9 cellular contexts compared by ENCODE assay signal in genomic region chr9:112755059-112755458, GRCh38. TPM values are rescaled to one million over a fixed set of nuclear protein-coding genes. Genes with fewer than 3 reads are reported as not detected.
DNase-seq lines count a peak whose midpoint lies in the region; ATAC-seq and TF ChIP-seq lines count a peak whose summit lies in the region.
"Had no signal": no experiment of that assay in that cellular context is flagged by ENCODE, and none has a peak within 500 bp of the region (broad histone marks: within the 10 kb centered on the region; RNA-seq: fewer than 3 reads in every experiment).

No MANE protein-coding gene starts in this region.

- H3K9me3 ChIP-seq in stomach smooth muscle (ENCODE audit: control insufficient read depth in 2 of 2, low read length in 2 of 2), result no peaks in the 10 kb centered on the region
- H3K9me3 ChIP-seq in OCI-LY7 (ENCODE audit: low read length), result no peaks in the 10 kb centered on the region

- intact Hi-C loops in activated CD4-positive, alpha-beta T cell treated with anti-CD3 and anti-CD28 coated beads, Interleukin-2, amount 10 ng/mL, durations not matched to agents 24 days and 14 days (cut with micrococcal nuclease), result loop anchor here (2.0 to 10.0 kb wide), 3 partner anchors 16 to 724 kb away; partner anchors contain the start of gene SLC31A2
- intact Hi-C loops in activated CD8-positive, alpha-beta T cell treated with anti-CD3 and anti-CD28 coated beads for 36 hours (cut with micrococcal nuclease), result no loop called here
- intact Hi-C loops in OCI-LY7 (cut with micrococcal nuclease; ENCODE audit: unreplicated experiment), result loop anchor here (10.0 kb wide), 2 partner anchors 860 to 1270 kb away; partner anchors contain the start of genes ECPAS and UGCG

- no peak overlapping the region for H3K4me2 ChIP-seq in OCI-LY7 (ENCODE audit: low read length)

- H3K9me2 ChIP-seq in OCI-LY7 (ENCODE audit: insufficient read depth, low read length), result no peaks in the 10 kb centered on the region

- H3K27ac Mint-ChIP-seq in activated CD4-positive, alpha-beta T cell treated with anti-CD3 and anti-CD28 coated beads, Interleukin-2, amount 10 ng/mL, durations not matched to agents 24 days and 14 days, result peak overlapping the region; percentile 35
- peak overlapping the region; percentile 80 for H3K27ac Mint-ChIP-seq in activated CD8-positive, alpha-beta T cell treated with anti-CD3 and anti-CD28 coated beads for 36 hours
- no peak overlapping the region for H3K27ac Mint-ChIP-seq in glutamatergic neuron (ENCODE audit: unreplicated experiment)

- CTCF ChIA-PET in activated CD8-positive, alpha-beta T cell treated with anti-CD3 and anti-CD28 coated beads for 36 hours (lab: Charles Lee), result interaction anchor here (1.0 kb wide), 1 partner anchor 376 kb away, joined by 3 read pairs; the partner anchor contains the start of gene HSDL2
- CTCF ChIA-PET in OCI-LY7 (lab: Charles Lee; ENCODE audit: unreplicated experiment), result no interaction called here

- peak overlapping the region; percentile 24 for H3K4me3 Mint-ChIP-seq in activated CD4-positive, alpha-beta T cell treated with anti-CD3 and anti-CD28 coated beads, Interleukin-2, amount 10 ng/mL, durations not matched to agents 24 days and 14 days
- H3K4me3 Mint-ChIP-seq in activated CD8-positive, alpha-beta T cell treated with anti-CD3 and anti-CD28 coated beads for 36 hours, result peak overlapping the region; percentile 16
- H3K4me3 Mint-ChIP-seq in glutamatergic neuron (ENCODE audit: unreplicated experiment), result peak overlapping the region; percentile 37

- peaks cover 5% of the 10 kb centered on the region for H3K36me3 Mint-ChIP-seq in activated CD4-positive, alpha-beta T cell treated with anti-CD3 and anti-CD28 coated beads, Interleukin-2, amount 10 ng/mL, durations not matched to agents 24 days and 14 days (ENCODE audit: low read depth)
- no peaks in the 10 kb centered on the region for H3K36me3 Mint-ChIP-seq in activated CD8-positive, alpha-beta T cell treated with anti-CD3 and anti-CD28 coated beads for 36 hours (ENCODE audit: low read depth)
- H3K36me3 Mint-ChIP-seq in glutamatergic neuron (ENCODE audit: unreplicated experiment), result no peaks in the 10 kb centered on the region

- H3K9me3 Mint-ChIP-seq in activated CD4-positive, alpha-beta T cell treated with anti-CD3 and anti-CD28 coated beads, Interleukin-2, amount 10 ng/mL, durations not matched to agents 24 days and 14 days, result peaks cover 4% of the 10 kb centered on the region
- H3K9me3 Mint-ChIP-seq in activated CD8-positive, alpha-beta T cell treated with anti-CD3 and anti-CD28 coated beads for 36 hours, result no peaks in the 10 kb centered on the region
- peaks cover 14% of the 10 kb centered on the region for H3K9me3 Mint-ChIP-seq in glutamatergic neuron (ENCODE audit: unreplicated experiment)

- ATAC-seq in activated CD8-positive, alpha-beta T cell treated with anti-CD3 and anti-CD28 coated beads for 36 hours, result no peak

- TF ChIP-seq CTCF in activated CD8-positive, alpha-beta T cell treated with anti-CD3 and anti-CD28 coated beads for 36 hours (IDR thresholded peaks at IDR 0.05), result no peak
- TF ChIP-seq CTCF in glutamatergic neuron (IDR thresholded peaks at IDR 0.05; ENCODE audit: partially characterized antibody, unreplicated experiment) (no peak), OCI-LY7 (conservative IDR thresholded peaks at IDR 0.05; ENCODE audit: low read length) (no peak)

- peaks cover 51% of the 10 kb centered on the region for H3K4me1 ChIP-seq in stomach smooth muscle (ENCODE audit: control insufficient read depth, insufficient read depth, low read length)
- H3K4me1 ChIP-seq in OCI-LY7 (ENCODE audit: insufficient read depth, low read length, poor library complexity, severe bottlenecking), result peaks cover 26% of the 10 kb centered on the region

- POLR2A ChIA-PET in activated CD8-positive, alpha-beta T cell treated with anti-CD3 and anti-CD28 coated beads for 36 hours (lab: Charles Lee), result interaction anchor here (2.1 kb wide), 1 partner anchor 14 kb away, joined by 6 read pairs; no protein-coding TSS in a partner anchor
- POLR2A ChIA-PET in OCI-LY7 (lab: Charles Lee), result no interaction called here

- BruUV-seq in OCI-LY7 (replicated peaks; lab: Mats Ljungman, UMichigan), result no TSS peak

- peaks cover 10% of the 10 kb centered on the region for H3K27me3 Mint-ChIP-seq in activated CD4-positive, alpha-beta T cell treated with anti-CD3 and anti-CD28 coated beads, Interleukin-2, amount 10 ng/mL, durations not matched to agents 24 days and 14 days
- no peaks in the 10 kb centered on the region for H3K27me3 Mint-ChIP-seq in activated CD8-positive, alpha-beta T cell treated with anti-CD3 and anti-CD28 coated beads for 36 hours
- peaks cover 10% of the 10 kb centered on the region for H3K27me3 Mint-ChIP-seq in glutamatergic neuron (ENCODE audit: unreplicated experiment)

- H3K4me3 ChIP-seq in stomach smooth muscle (ENCODE audit: low read length in 2 of 2) (peak overlapping the region in 1 of 2 donors; percentile 44), OCI-LY7 (ENCODE audit: low read depth, low read length, poor library complexity, severe bottlenecking) (no peak overlapping the region)

- H3K4me1 Mint-ChIP-seq in activated CD4-positive, alpha-beta T cell treated with anti-CD3 and anti-CD28 coated beads, Interleukin-2, amount 10 ng/mL, durations not matched to agents 24 days and 14 days, result peaks cover 58% of the 10 kb centered on the region
- H3K4me1 Mint-ChIP-seq in activated CD8-positive, alpha-beta T cell treated with anti-CD3 and anti-CD28 coated beads for 36 hours (ENCODE audit: low read depth), result peaks cover 74% of the 10 kb centered on the region
- peaks cover 16% of the 10 kb centered on the region for H3K4me1 Mint-ChIP-seq in glutamatergic neuron (ENCODE audit: low read depth, unreplicated experiment)

- H3K27me3 ChIP-seq in stomach smooth muscle (ENCODE audit: control insufficient read depth in 1 of 2, insufficient read depth in 2 of 2, low read length in 2 of 2), result no peaks in the 10 kb centered on the region

- no peak overlapping the region for H3K9ac ChIP-seq in stomach smooth muscle (ENCODE audit: low read length in 2 of 2)

- H2AFZ ChIP-seq in OCI-LY7 (ENCODE audit: low read length), result no peak overlapping the region

- H3K27ac ChIP-seq in stomach smooth muscle (ENCODE audit: low read length) (peak overlapping the region; percentile 62), OCI-LY7 (ENCODE audit: low read depth, low read length, poor library complexity, severe bottlenecking) (no peak overlapping the region)

- H4K20me1 ChIP-seq in OCI-LY7 (ENCODE audit: insufficient read depth, low read length), result no peaks in the 10 kb centered on the region; the same call in 1 of the 2 replicates

- H3K36me3 ChIP-seq in stomach smooth muscle (ENCODE audit: control insufficient read depth in 2 of 2, insufficient read depth in 2 of 2, low read length in 2 of 2) (no peaks in the 10 kb centered on the region), OCI-LY7 (ENCODE audit: insufficient read depth, low read length) (0 out of 2 replicates have a peak, but pooled peaks cover 3% of the 10 kb centered on the region)

- H3K79me2 ChIP-seq in OCI-LY7 (ENCODE audit: insufficient read depth, low read depth, low read length), result peaks cover 8% of the 10 kb centered on the region; the same call in 1 of the 2 replicates

- no peak for DNase-seq in activated CD4-positive, alpha-beta T cell treated with anti-CD3 and anti-CD28 coated beads, Interleukin-2, amount 10 ng/mL, durations not matched to agents 24 days and 14 days
- no peak for DNase-seq in activated CD4-positive, alpha-beta T cell treated with anti-CD3 and anti-CD28 coated beads for 48 hours
- no peak for DNase-seq in activated CD8-positive, alpha-beta T cell treated with anti-CD3 and anti-CD28 coated beads for 36 hours
- DNase-seq in glutamatergic neuron, result no peak
- DNase-seq in OCI-LY7 (ENCODE audit: low spot score), result no peak
- no peak for DNase-seq in NCI-H510A treated with DMSO at 0.1 percent for 48 hours (lab: John Stamatoyannopoulos, UW)
- no peak for DNase-seq in occipital lobe (lab: John Stamatoyannopoulos, UW)
- DNase-seq: NCI-H69 had no signal

RNA-seq across cellular contexts. Expression of gene SNX30, which starts 4.5 kb away (rescaled TPM):
- 2.6 and 2.9 TPM in 2 replicates for total RNA-seq in activated CD4-positive, alpha-beta T cell treated with anti-CD3 and anti-CD28 coated beads, Interleukin-2, amount 10 ng/mL, durations not matched to agents 24 days and 14 days
- 1 to 10 TPM; 3.8 to 3.9 TPM for total RNA-seq in activated CD8-positive, alpha-beta T cell treated with anti-CD3 and anti-CD28 coated beads for 36 hours
- total RNA-seq in glutamatergic neuron (ENCODE audit: unreplicated experiment), result 41.7 TPM
- total RNA-seq in OCI-LY7 (2014; rRNA removed; shearing (Covaris generic)), result 14.2 and 19.8 TPM in 2 replicates
- total RNA-seq in OCI-LY7 (2022), result 13.5 and 17.1 TPM in 2 replicates
- total RNA-seq in occipital lobe, result 25.0 TPM

RNA-seq across cellular contexts. Expression of gene INIP, which starts 37.1 kb away (rescaled TPM):
- 34.2 and 36.2 TPM in 2 replicates for total RNA-seq in activated CD4-positive, alpha-beta T cell treated with anti-CD3 and anti-CD28 coated beads, Interleukin-2, amount 10 ng/mL, durations not matched to agents 24 days and 14 days
- 10 to 100 TPM; 28.9 to 31.0 TPM for total RNA-seq in activated CD8-positive, alpha-beta T cell treated with anti-CD3 and anti-CD28 coated beads for 36 hours
- total RNA-seq in glutamatergic neuron (ENCODE audit: unreplicated experiment) (17.6 TPM), OCI-LY7 (2022) (34.4 and 34.5 TPM in 2 replicates), occipital lobe (27.3 TPM)
- 23.2 and 27.0 TPM in 2 replicates for total RNA-seq in OCI-LY7 (2014; rRNA removed; shearing (Covaris generic))
